ENCODE assay signal across 9 cellular contexts in the genomic region with DNA sequence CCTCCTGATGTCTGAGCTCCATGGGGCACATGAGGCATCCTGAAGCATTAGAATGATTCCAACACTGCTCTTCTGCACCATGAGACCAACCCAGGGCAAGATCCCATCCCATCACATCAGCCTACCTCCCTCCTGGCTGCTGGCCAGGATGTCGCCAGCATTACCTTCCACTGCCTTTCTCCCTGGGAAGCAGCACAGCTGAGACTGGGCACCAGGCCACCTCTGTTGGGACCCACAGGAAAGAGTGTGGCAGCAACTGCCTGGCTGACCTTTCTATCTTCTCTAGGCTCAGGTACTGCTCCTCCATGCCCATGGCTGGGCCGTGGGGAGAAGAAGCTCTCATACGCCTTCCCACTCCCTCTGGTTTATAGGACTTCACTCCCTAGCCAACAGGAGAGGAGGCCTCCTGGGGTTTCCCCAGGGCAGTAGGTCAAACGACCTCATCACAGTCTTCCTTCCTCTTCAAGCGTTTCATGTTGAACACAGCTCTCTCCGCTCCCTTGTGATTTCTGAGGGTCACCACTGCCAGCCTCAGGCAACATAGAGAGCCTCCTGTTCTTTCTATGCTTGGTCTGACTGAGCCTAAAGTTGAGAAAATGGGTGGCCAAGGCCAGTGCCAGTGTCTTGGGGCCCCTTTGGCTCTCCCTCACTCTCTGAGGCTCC. TPM values are rescaled to one million over a fixed set of nuclear protein-coding genes. Genes with fewer than 3 reads are reported as not detected.
DNase-seq lines count a peak whose midpoint lies in the region; ATAC-seq lines count a peak whose summit lies in the region.
"Had no signal": no experiment of that assay in that cellular context is flagged by ENCODE, and none has a peak within 500 bp of the region (broad histone marks: within the 10 kb centered on the region; RNA-seq: fewer than 3 reads in every experiment).

No MANE protein-coding gene starts in this region.

- no peak overlapping the region for H3K4me3 Mint-ChIP-seq in activated CD8-positive, alpha-beta memory T cell treated with anti-CD3 and anti-CD28 coated beads, Interleukin-2, amount 10 ng/mL, durations not matched to agents 7 days and 5 days
- peak overlapping the region; percentile 31 for H3K4me3 Mint-ChIP-seq in T-helper 17 cell
- no peak overlapping the region for H3K4me3 Mint-ChIP-seq in stimulated activated naive CD8-positive, alpha-beta T cell treated with anti-CD3 and anti-CD28 coated beads, Interleukin-15, Interleukin-2, amounts not matched to agents 100 ng/mL and 50 ng/mL, for 24 hours

- H3K36me3 Mint-ChIP-seq in activated CD8-positive, alpha-beta memory T cell treated with anti-CD3 and anti-CD28 coated beads, Interleukin-2, amount 10 ng/mL, durations not matched to agents 7 days and 5 days, result peaks cover 30% of the 10 kb centered on the region
- peaks cover 1% of the 10 kb centered on the region for H3K36me3 Mint-ChIP-seq in T-helper 17 cell (ENCODE audit: low read depth)
- peaks cover 34% of the 10 kb centered on the region for H3K36me3 Mint-ChIP-seq in stimulated activated naive CD8-positive, alpha-beta T cell treated with anti-CD3 and anti-CD28 coated beads, Interleukin-15, Interleukin-2, amounts not matched to agents 100 ng/mL and 50 ng/mL, for 24 hours (ENCODE audit: low read depth)

- no peak overlapping the region for H3K27ac ChIP-seq in caudate nucleus (ENCODE audit: low read depth, low read length)

- CTCF ChIA-PET in activated CD8-positive, alpha-beta memory T cell treated with anti-CD3 and anti-CD28 coated beads, Interleukin-2, amount 10 ng/mL, durations not matched to agents 7 days and 5 days (lab: Charles Lee), result interaction anchor here (1.2 to 9.2 kb wide), 5 partner anchors 17 to 165 kb away, joined by 3 to 108 read pairs (median 8); no protein-coding TSS in a partner anchor

- peak overlapping the region; percentile 42 for H3K27ac Mint-ChIP-seq in activated CD8-positive, alpha-beta memory T cell treated with anti-CD3 and anti-CD28 coated beads, Interleukin-2, amount 10 ng/mL, durations not matched to agents 7 days and 5 days
- peak overlapping the region; percentile 84 for H3K27ac Mint-ChIP-seq in T-helper 17 cell
- H3K27ac Mint-ChIP-seq in stimulated activated naive CD8-positive, alpha-beta T cell treated with anti-CD3 and anti-CD28 coated beads, Interleukin-15, Interleukin-2, amounts not matched to agents 100 ng/mL and 50 ng/mL, for 24 hours, result peak overlapping the region; percentile 77

- no peaks in the 10 kb centered on the region for H3K27me3 Mint-ChIP-seq in activated CD8-positive, alpha-beta memory T cell treated with anti-CD3 and anti-CD28 coated beads, Interleukin-2, amount 10 ng/mL, durations not matched to agents 7 days and 5 days
- H3K27me3 Mint-ChIP-seq in T-helper 17 cell, result no peaks in the 10 kb centered on the region
- no peaks in the 10 kb centered on the region for H3K27me3 Mint-ChIP-seq in stimulated activated naive CD8-positive, alpha-beta T cell treated with anti-CD3 and anti-CD28 coated beads, Interleukin-15, Interleukin-2, amounts not matched to agents 100 ng/mL and 50 ng/mL, for 24 hours

- no peaks in the 10 kb centered on the region for H3K9me3 ChIP-seq in T-helper 17 cell (ENCODE audit: control insufficient read depth, low read length, poor library complexity, severe bottlenecking)
- H3K9me3 ChIP-seq: left lung had no signal

- peaks cover 15% of the 10 kb centered on the region for H3K4me1 Mint-ChIP-seq in activated CD8-positive, alpha-beta memory T cell treated with anti-CD3 and anti-CD28 coated beads, Interleukin-2, amount 10 ng/mL, durations not matched to agents 7 days and 5 days
- peaks cover 17% of the 10 kb centered on the region for H3K4me1 Mint-ChIP-seq in T-helper 17 cell
- H3K4me1 Mint-ChIP-seq in stimulated activated naive CD8-positive, alpha-beta T cell treated with anti-CD3 and anti-CD28 coated beads, Interleukin-15, Interleukin-2, amounts not matched to agents 100 ng/mL and 50 ng/mL, for 24 hours (ENCODE audit: low read depth), result peaks cover 29% of the 10 kb centered on the region

- DNase-seq in activated CD8-positive, alpha-beta memory T cell treated with anti-CD3 and anti-CD28 coated beads, Interleukin-2, amount 10 ng/mL, durations not matched to agents 7 days and 5 days, result no peak
- DNase-seq in activated CD8-positive, alpha-beta memory T cell treated with anti-CD3 and anti-CD28 coated beads, Interleukin-2, amount 50 U/mL, for 48 hours, result no peak
- DNase-seq in T-helper 17 cell, result no peak
- DNase-seq in activated effector memory CD4-positive, alpha-beta T cell treated with Interleukin-2 at 50 U/mL for 16 hours, result no peak
- DNase-seq in activated T-cell treated with anti-CD3 and anti-CD28 coated beads, Interleukin-2, amount 50 U/mL, for 48 hours, result no peak
- no peak for DNase-seq in caudate nucleus (lab: John Stamatoyannopoulos, UW)

- no peak for ATAC-seq in activated CD8-positive, alpha-beta memory T cell treated with anti-CD3 and anti-CD28 coated beads, Interleukin-2, amount 10 ng/mL, durations not matched to agents 7 days and 5 days
- ATAC-seq in HG02678 (IDR thresholded peaks at IDR 0.05; ENCODE audit: unreplicated experiment), result peak; percentile 64
- ATAC-seq in T-helper 17 cell, result no peak

- H3K9me3 Mint-ChIP-seq in activated CD8-positive, alpha-beta memory T cell treated with anti-CD3 and anti-CD28 coated beads, Interleukin-2, amount 10 ng/mL, durations not matched to agents 7 days and 5 days (ENCODE audit: low read depth), result no peaks in the 10 kb centered on the region
- no peaks in the 10 kb centered on the region for H3K9me3 Mint-ChIP-seq in stimulated activated naive CD8-positive, alpha-beta T cell treated with anti-CD3 and anti-CD28 coated beads, Interleukin-15, Interleukin-2, amounts not matched to agents 100 ng/mL and 50 ng/mL, for 24 hours

RNA-seq across cellular contexts. Expression of a gene that starts 11.1 kb away (rescaled TPM):
- 100 to 1,000 TPM; 184 to 216 TPM for total RNA-seq in activated CD8-positive, alpha-beta memory T cell treated with anti-CD3 and anti-CD28 coated beads, Interleukin-2, amount 10 ng/mL, durations not matched to agents 7 days and 5 days
- 100 to 1,000 TPM; 177 to 188 TPM for total RNA-seq in T-helper 17 cell

RNA-seq across cellular contexts. Expression of a gene that starts 26.0 kb away (rescaled TPM):
- 10 to 100 TPM; 64.8 to 72.7 TPM for total RNA-seq in activated CD8-positive, alpha-beta memory T cell treated with anti-CD3 and anti-CD28 coated beads, Interleukin-2, amount 10 ng/mL, durations not matched to agents 7 days and 5 days
- 10 to 100 TPM; 48.5 to 72.5 TPM for total RNA-seq in T-helper 17 cell
